ENCODE assay signal across 9 cellular contexts in genomic region chr14:65095633-65096205, GRCh38. TPM values are rescaled to one million over a fixed set of nuclear protein-coding genes. Genes with fewer than 3 reads are reported as not detected.
DNase-seq lines count a peak whose midpoint lies in the region; ATAC-seq and TF ChIP-seq lines count a peak whose summit lies in the region.
"Had no signal": no experiment of that assay in that cellular context is flagged by ENCODE, and none has a peak within 500 bp of the region (broad histone marks: within the 10 kb centered on the region; RNA-seq: fewer than 3 reads in every experiment).

No MANE protein-coding gene starts in this region.

- H3K36me3 ChIP-seq in smooth muscle cell (ENCODE audit: low read depth) = peaks cover 37% of the 10 kb centered on the region

- H3K9ac ChIP-seq in smooth muscle cell (ENCODE audit: low read depth) = no peak overlapping the region

- H3K4me3 Mint-ChIP-seq in activated T-helper 2 cell treated with anti-CD3 and anti-CD28 coated beads, Interferon-gamma antibody, Interleukin-2, Interleukin-4, amounts not matched to agents 10 μg/mL and 5 μg/mL and 100 μg/mL, durations not matched to agents 14 hours and 24 hours and 36 hours (ENCODE audit: low read depth) = peak overlapping the region; percentile 11
- H3K4me3 Mint-ChIP-seq in stimulated activated memory B cell treated with anti-CD40 and anti-IgM and Interleukin-4, amounts not matched to agents 10 μg/mL and 1 μg/mL and 100 μg/mL, for 72 hours = no peak overlapping the region

- H3F3A ChIP-seq in smooth muscle cell (ENCODE audit: low read depth) = peaks cover 28% of the 10 kb centered on the region

- peaks cover 48% of the 10 kb centered on the region for H3K79me2 ChIP-seq in smooth muscle cell (ENCODE audit: low read depth)

- 62% methylated on average over 3 of the region's 3 CpGs for WGBS in smooth muscle cell (ENCODE audit: low lambda C conversion rate)

- peaks cover 3% of the 10 kb centered on the region for H3K4me1 ChIP-seq in smooth muscle cell (ENCODE audit: low read depth)

- peak; percentile 79 to 92 for ATAC-seq in left cardiac atrium
- ATAC-seq in GM18909 (IDR thresholded peaks at IDR 0.05; ENCODE audit: poor library complexity, unreplicated experiment) = no peak
- no peak for ATAC-seq in stimulated activated memory B cell treated with anti-CD40 and anti-IgM and Interleukin-4, amounts not matched to agents 10 μg/mL and 1 μg/mL and 100 μg/mL, for 72 hours

- no peaks in the 10 kb centered on the region for H3K27me3 ChIP-seq in smooth muscle cell (ENCODE audit: low read depth)

- no peak for TF ChIP-seq CTCF in smooth muscle cell (IDR thresholded peaks at IDR 0.05; ENCODE audit: borderline replicate concordance, insufficient read depth, poor library complexity, severe bottlenecking)

- no peak overlapping the region for H3K4me3 ChIP-seq in smooth muscle cell

- peaks cover 55% of the 10 kb centered on the region for H3K4me1 Mint-ChIP-seq in activated T-helper 2 cell treated with anti-CD3 and anti-CD28 coated beads, Interferon-gamma antibody, Interleukin-2, Interleukin-4, amounts not matched to agents 10 μg/mL and 5 μg/mL and 100 μg/mL, durations not matched to agents 14 hours and 24 hours and 36 hours (ENCODE audit: low read depth)
- peaks cover 44% of the 10 kb centered on the region for H3K4me1 Mint-ChIP-seq in stimulated activated memory B cell treated with anti-CD40 and anti-IgM and Interleukin-4, amounts not matched to agents 10 μg/mL and 1 μg/mL and 100 μg/mL, for 72 hours

- no peaks in the 10 kb centered on the region for H3K27me3 Mint-ChIP-seq in activated T-helper 2 cell treated with anti-CD3 and anti-CD28 coated beads, Interferon-gamma antibody, Interleukin-2, Interleukin-4, amounts not matched to agents 10 μg/mL and 5 μg/mL and 100 μg/mL, durations not matched to agents 14 hours and 24 hours and 36 hours (ENCODE audit: low read depth)
- H3K27me3 Mint-ChIP-seq in stimulated activated memory B cell treated with anti-CD40 and anti-IgM and Interleukin-4, amounts not matched to agents 10 μg/mL and 1 μg/mL and 100 μg/mL, for 72 hours = no peaks in the 10 kb centered on the region

- peak overlapping the region; percentile 67 for H3K4me2 ChIP-seq in smooth muscle cell

- peaks cover 79% of the 10 kb centered on the region for H3K36me3 Mint-ChIP-seq in activated T-helper 2 cell treated with anti-CD3 and anti-CD28 coated beads, Interferon-gamma antibody, Interleukin-2, Interleukin-4, amounts not matched to agents 10 μg/mL and 5 μg/mL and 100 μg/mL, durations not matched to agents 14 hours and 24 hours and 36 hours (ENCODE audit: low read depth)
- H3K36me3 Mint-ChIP-seq in stimulated activated memory B cell treated with anti-CD40 and anti-IgM and Interleukin-4, amounts not matched to agents 10 μg/mL and 1 μg/mL and 100 μg/mL, for 72 hours = peaks cover 40% of the 10 kb centered on the region

- H3K27ac Mint-ChIP-seq in activated T-helper 2 cell treated with anti-CD3 and anti-CD28 coated beads, Interferon-gamma antibody, Interleukin-2, Interleukin-4, amounts not matched to agents 10 μg/mL and 5 μg/mL and 100 μg/mL, durations not matched to agents 14 hours and 24 hours and 36 hours = peak overlapping the region; percentile 6
- H3K27ac Mint-ChIP-seq in stimulated activated memory B cell treated with anti-CD40 and anti-IgM and Interleukin-4, amounts not matched to agents 10 μg/mL and 1 μg/mL and 100 μg/mL, for 72 hours = no peak overlapping the region

- no peaks in the 10 kb centered on the region for H3K9me3 Mint-ChIP-seq in activated T-helper 2 cell treated with anti-CD3 and anti-CD28 coated beads, Interferon-gamma antibody, Interleukin-2, Interleukin-4, amounts not matched to agents 10 μg/mL and 5 μg/mL and 100 μg/mL, durations not matched to agents 14 hours and 24 hours and 36 hours
- no peaks in the 10 kb centered on the region for H3K9me3 Mint-ChIP-seq in stimulated activated memory B cell treated with anti-CD40 and anti-IgM and Interleukin-4, amounts not matched to agents 10 μg/mL and 1 μg/mL and 100 μg/mL, for 72 hours

- peaks cover 72% of the 10 kb centered on the region for H4K20me1 ChIP-seq in smooth muscle cell (ENCODE audit: low read depth)

- peak overlapping the region; percentile 48 for H3K27ac ChIP-seq in smooth muscle cell (ENCODE audit: low read depth)

- no peak overlapping the region for H2AFZ ChIP-seq in smooth muscle cell (ENCODE audit: low read depth)

- DNase-seq in GM03348 (ENCODE audit: low spot score) = peak; percentile 70
- no peak for DNase-seq in activated T-helper 2 cell treated with anti-CD3 and anti-CD28 coated beads, Interferon-gamma antibody, Interleukin-2, Interleukin-4, amounts not matched to agents 10 μg/mL and 5 μg/mL and 100 μg/mL, durations not matched to agents 14 hours and 24 hours and 36 hours (ENCODE audit: low spot score)
- DNase-seq in left cardiac atrium = peak; percentile 54
- DNase-seq in smooth muscle cell (lab: John Stamatoyannopoulos, UW; ENCODE audit: unreplicated experiment) = no peak
- DNase-seq in kidney glomerular epithelial cell (lab: John Stamatoyannopoulos, UW) = no peak
- no peak for DNase-seq in DMS114 treated with DMSO at 0.1 percent for 48 hours (lab: John Stamatoyannopoulos, UW; ENCODE audit: unreplicated experiment)
- DNase-seq: SHP77 had no signal

- H3K9me3 ChIP-seq in smooth muscle cell (replicated peaks; ENCODE audit: low read depth) = no peaks in the 10 kb centered on the region

- intact Hi-C loops in activated T-helper 2 cell treated with anti-CD3 and anti-CD28 coated beads, Interferon-gamma antibody, Interleukin-2, Interleukin-4, amounts not matched to agents 10 μg/mL and 5 μg/mL and 100 μg/mL, durations not matched to agents 14 hours and 24 hours and 36 hours (cut with micrococcal nuclease) = loop anchor here (1.0 kb wide), 1 partner anchor 92 kb away; no protein-coding TSS in a partner anchor
- intact Hi-C loops in left cardiac atrium (cut with DNase I) = no loop called here

RNA-seq across cellular contexts. Expression of gene MAX, which starts 6.6 kb away (rescaled TPM):
- total RNA-seq in activated T-helper 2 cell treated with anti-CD3 and anti-CD28 coated beads, Interferon-gamma antibody, Interleukin-2, Interleukin-4, amounts not matched to agents 10 μg/mL and 5 μg/mL and 100 μg/mL, durations not matched to agents 14 hours and 24 hours and 36 hours = 113 and 115 TPM in 2 replicates
- total RNA-seq in left cardiac atrium (10 to 100 TPM; 71.1 to 81.1 TPM), smooth muscle cell (32.9 and 37.5 TPM in 2 replicates)
- polyA plus RNA-seq in smooth muscle cell = 30.1 and 33.5 TPM in 2 replicates

Comparison
In these comparisons a context has a peak if more than half of its experiments do, and no peak if none do; other contexts are left out.
1. DNase-seq: peak in GM03348 (single experiment) and left cardiac atrium (single experiment); none in activated T-helper 2 cell treated with anti-CD3 and anti-CD28 coated beads, Interferon-gamma antibody, Interleukin-2, Interleukin-4, amounts not matched to agents 10 μg/mL and 5 μg/mL and 100 μg/mL, durations not matched to agents 14 hours and 24 hours and 36 hours (single experiment), smooth muscle cell (single experiment), kidney glomerular epithelial cell (single experiment) and DMS114 treated with DMSO at 0.1 percent for 48 hours (single experiment).
2. ATAC-seq: peak in left cardiac atrium (2 of 2); none in GM18909 (single experiment) and stimulated activated memory B cell treated with anti-CD40 and anti-IgM and Interleukin-4, amounts not matched to agents 10 μg/mL and 1 μg/mL and 100 μg/mL, for 72 hours (single experiment).